33 cellular contexts compared by ENCODE assay signal in genomic region chr5:156256644-156257043, GRCh38.
"Had no signal": no experiment of that assay in that cellular context is flagged by ENCODE, and none has a peak within 500 bp of the region (broad histone marks: within the 10 kb centered on the region; RNA-seq: fewer than 3 reads in every experiment).

No MANE protein-coding gene starts in this region.

- FAIRE-seq: astrocyte, TTC549 had no signal

- DNase-seq: activated B cell treated with CpG ODN at 0.5 μM for 24 hours; activated CD4-positive, alpha-beta memory T cell treated with anti-CD3 and anti-CD28 coated beads for 36 hours; activated CD4-positive, alpha-beta T cell treated with anti-CD3 and anti-CD28 coated beads for 4 hours; activated CD4-positive, alpha-beta T cell treated with anti-CD3 and anti-CD28 coated beads, Interleukin-2, amount 10 ng/mL, durations not matched to agents 24 days and 14 days; activated CD4-positive, alpha-beta T cell treated with anti-CD3 and anti-CD28 coated beads, Interleukin-2, amount 50 U/mL, for 1 hour; activated CD4-positive, alpha-beta T cell treated with anti-CD3 and anti-CD28 coated beads, Interleukin-2, amount 50 U/mL, for 4 hours; activated CD4-positive, CD25-positive, alpha-beta regulatory T cell treated with anti-CD3 and anti-CD28 coated beads, Interleukin-2, amount 50 U/mL, for 72 hours; activated CD8-positive, alpha-beta memory T cell treated with anti-CD3 and anti-CD28 coated beads, Interleukin-2, amount 50 U/mL, for 4 hours; activated CD8-positive, alpha-beta T cell treated with anti-CD3 and anti-CD28 coated beads for 36 hours; activated effector memory CD4-positive, alpha-beta T cell treated with anti-CD3 and anti-CD28 coated beads, Interleukin-2, amount 50 U/mL, for 16 hours; activated gamma-delta T cell treated with Interleukin-2 at 50 U/mL for 16 hours; activated naive CD4-positive, alpha-beta T cell; activated naive CD4-positive, alpha-beta T cell treated with anti-CD3 and anti-CD28 coated beads for 36 hours; activated naive CD4-positive, alpha-beta T cell treated with anti-CD3 and anti-CD28 coated beads, Interleukin-2, amount 50 U/mL, for 16 hours; activated naive CD8-positive, alpha-beta T cell treated with anti-CD3 and anti-CD28 coated beads for 36 hours; activated T-cell treated with anti-CD3 and anti-CD28 coated beads for 4 hours; activated T-cell treated with anti-CD3 and anti-CD28 coated beads, Interleukin-2, amount 50 U/mL, for 1 hour; activated T-cell treated with anti-CD3 and anti-CD28 coated beads, Interleukin-2, amount 50 U/mL, for 4 hours; activated T-cell treated with anti-CD3 and anti-CD28 coated beads, Interleukin-2, amount 50 U/mL, for 72 hours; adrenal gland; amniotic stem cell; aorta; body of pancreas; brain microvascular endothelial cell; central memory CD4-positive, alpha-beta T cell; T-helper 2 cell; T-helper 9 cell had no signal

- ATAC-seq: activated CD8-positive, alpha-beta T cell treated with anti-CD3 and anti-CD28 coated beads for 36 hours; activated naive CD4-positive, alpha-beta T cell treated with anti-CD3 and anti-CD28 coated beads, Interleukin-2, amount 50 U/mL, for 72 hours; activated T-cell treated with anti-CD3 and anti-CD28 coated beads, Interleukin-2, amount 50 U/mL, for 4 hours; activated T-cell treated with anti-CD3 and anti-CD28 coated beads, Interleukin-2, amount 50 U/mL, for 72 hours; activated T-helper 17 cell treated with anti-CD3 and anti-CD28 coated beads, Interleukin-2, amount 50 U/mL, for 72 hours; body of pancreas had no signal

- H3K27ac ChIP-seq: adrenal gland, body of pancreas, brain microvascular endothelial cell, breast epithelium, VCaP had no signal

- H3K4me3 ChIP-seq: adrenal gland, body of pancreas, breast epithelium had no signal

- H3K9me3 ChIP-seq: adrenal gland, body of pancreas, breast epithelium had no signal

- H3K4me1 ChIP-seq: adrenal gland, body of pancreas, breast epithelium had no signal

- H3K27me3 ChIP-seq: adrenal gland, body of pancreas, brain microvascular endothelial cell, breast epithelium had no signal

- H3K36me3 ChIP-seq: adrenal gland, brain microvascular endothelial cell, breast epithelium had no signal
